ENCODE assay signal across 1 cellular context in the genomic region with DNA sequence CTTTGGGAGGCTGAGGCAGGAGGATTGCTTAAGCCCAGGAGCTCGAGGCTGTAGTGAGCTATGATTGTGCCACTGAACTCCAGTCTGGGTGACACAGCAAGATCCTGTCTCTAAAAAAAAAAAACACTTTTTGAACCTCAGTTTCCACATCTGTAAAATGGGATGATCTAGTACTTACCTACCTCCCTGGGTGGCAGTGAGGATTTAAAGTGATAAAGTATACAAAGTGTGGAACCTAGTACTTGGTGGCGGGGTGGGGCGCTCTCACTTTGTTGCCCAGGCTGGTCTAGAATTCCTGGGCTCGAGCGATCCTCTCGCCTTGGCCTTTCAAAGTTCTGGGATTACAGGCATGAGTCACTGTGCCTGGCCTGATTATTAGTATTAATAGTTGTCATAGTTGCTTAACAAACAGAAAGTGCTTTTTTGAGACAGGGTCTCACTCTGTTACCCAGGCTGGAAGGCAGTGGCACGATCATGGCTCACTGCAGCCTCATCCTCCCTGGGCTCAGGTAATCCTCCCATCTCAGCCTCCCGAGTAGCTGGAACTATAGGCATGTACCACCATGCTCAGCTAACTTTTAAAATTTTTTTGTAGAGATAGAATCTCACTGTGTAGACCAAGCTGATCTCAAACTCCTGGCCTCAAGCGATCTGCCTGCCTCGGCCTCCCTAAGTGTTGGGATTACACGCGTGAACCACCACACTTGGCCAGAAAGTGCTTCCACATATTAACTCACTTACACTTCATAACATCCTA.
TF ChIP-seq lines count a peak whose summit lies in the region.

No MANE protein-coding gene starts in this region.

TF ChIP-seq in H1, 55 proteins besides CTCF, POLR2A, EP300 and RAD21:
- TF ChIP-seq KDM1A (IDR thresholded peaks at IDR 0.05; ENCODE audit: borderline replicate concordance, low read length) (peak; percentile 63; the same call in 1 of the 2 replicates), HDAC6 (IDR thresholded peaks at IDR 0.05; ENCODE audit: low read depth, low read length) (no peak), BCL11A (IDR thresholded peaks at IDR 0.05; ENCODE audit: low read depth in 2 of 2, low read length in 2 of 2) (no peak)
